31 cellular contexts compared by ENCODE assay signal in the genomic region with DNA sequence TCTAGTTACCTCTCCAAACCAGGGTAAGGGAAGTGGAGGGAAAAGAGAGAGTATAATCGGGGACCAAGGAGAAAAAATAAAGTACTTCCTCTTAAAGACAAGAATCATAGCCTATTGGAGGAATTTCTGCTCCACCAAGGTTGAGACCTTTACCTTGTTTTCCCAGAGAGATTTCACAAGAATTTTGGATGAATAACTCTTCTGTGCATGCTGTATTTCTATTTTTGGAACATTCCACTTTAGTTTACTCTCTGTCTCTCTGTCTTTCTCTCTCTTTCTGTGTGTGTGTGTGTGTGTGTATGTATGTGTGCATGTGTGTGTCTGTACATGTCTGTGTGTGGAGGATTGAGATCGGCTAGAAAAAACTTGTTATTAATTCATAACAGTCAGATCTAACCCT.
DNase-seq lines count a peak whose midpoint lies in the region; ATAC-seq, FAIRE-seq and TF ChIP-seq lines count a peak whose summit lies in the region.
"Had no signal": no experiment of that assay in that cellular context is flagged by ENCODE, and none has a peak within 500 bp of the region (broad histone marks: within the 10 kb centered on the region; RNA-seq: fewer than 3 reads in every experiment).

No MANE protein-coding gene starts in this region.

- H3K27me3 ChIP-seq in HCT116 (ENCODE audit: insufficient read depth, low read length) (no peaks in the 10 kb centered on the region), fibroblast of lung (ENCODE audit: control insufficient read depth, insufficient read depth, low read length) (no peaks in the 10 kb centered on the region)
- H3K27me3 ChIP-seq: colonic mucosa had no signal

- H3K79me2 ChIP-seq in HCT116 (ENCODE audit: insufficient read depth, low read length): no peaks in the 10 kb centered on the region
- no peaks in the 10 kb centered on the region for H3K79me2 ChIP-seq in fibroblast of lung (ENCODE audit: control insufficient read depth, insufficient read depth, low read length)

- H4K20me1 ChIP-seq in HCT116 (ENCODE audit: insufficient read depth): no peaks in the 10 kb centered on the region
- H4K20me1 ChIP-seq in fibroblast of lung (ENCODE audit: control insufficient read depth, extremely low read depth, insufficient read depth, low read length): no peaks in the 10 kb centered on the region

- H3K36me3 ChIP-seq in HCT116 (ENCODE audit: control insufficient read depth in 1 of 2, insufficient read depth in 2 of 2, low read length in 2 of 2): no peaks in the 10 kb centered on the region
- no peaks in the 10 kb centered on the region for H3K36me3 ChIP-seq in fibroblast of lung (ENCODE audit: control insufficient read depth, insufficient read depth, low read length)
- H3K36me3 ChIP-seq: colonic mucosa had no signal

- H2AFZ ChIP-seq in HCT116 (ENCODE audit: low read depth, low read length, poor library complexity, severe bottlenecking) (peak overlapping the region; percentile 47), fibroblast of lung (ENCODE audit: low read length) (no peak overlapping the region)

- TF ChIP-seq RAD21 in HCT116 (IDR thresholded peaks at IDR 0.05; ENCODE audit: low read depth): no peak

- RAD21 ChIA-PET in HCT116 (lab: Charles Lee; ENCODE audit: low non-redundant PET in 1 of 2, low total read pairs in 2 of 2, uncharacterized antibody in 2 of 2, unreplicated experiment in 2 of 2): no interaction called here

- H3K9me3 ChIP-seq in HCT116 (ENCODE audit: control insufficient read depth in 1 of 2, insufficient read depth in 1 of 2, low read depth in 1 of 2, low read length in 2 of 2) (no peaks in the 10 kb centered on the region), fibroblast of lung (ENCODE audit: control insufficient read depth, insufficient read depth, low read depth, low read length) (no peaks in the 10 kb centered on the region)
- H3K9me3 ChIP-seq: colonic mucosa had no signal

- TF ChIP-seq CTCF in HCT116 (IDR thresholded peaks at IDR 0.05 in 2 of 3, conservative IDR thresholded peaks at IDR 0.05 in 1 of 3; ENCODE audit: borderline replicate concordance in 1 of 3, insufficient read depth in 1 of 3, low read depth in 2 of 3, low read length in 2 of 3): no peak
- no peak for TF ChIP-seq CTCF in fibroblast of lung (conservative IDR thresholded peaks at IDR 0.05 in 1 of 2, IDR thresholded peaks at IDR 0.05 in 1 of 2; ENCODE audit: low read depth in 1 of 2, low read length in 2 of 2)
- no peak for TF ChIP-seq CTCF in osteocyte (IDR thresholded peaks at IDR 0.05)

- H3K4me3 ChIP-seq in HCT116 (replicated peaks in 1 of 2; ENCODE audit: low read depth in 1 of 2, low read length in 2 of 2) (no peak overlapping the region), fibroblast of lung (replicated peaks in 1 of 4; ENCODE audit: control extremely low read depth in 1 of 4, insufficient read depth in 1 of 4, low read depth in 3 of 4, low read length in 4 of 4) (no peak overlapping the region)
- H3K4me3 ChIP-seq: colonic mucosa, SK-N-MC, skin epidermis had no signal

- no peak overlapping the region for H3K4me3 Mint-ChIP-seq in osteocyte (ENCODE audit: unreplicated experiment)
- H3K4me3 Mint-ChIP-seq: activated CD4-positive, alpha-beta T cell treated with anti-CD3 and anti-CD28 coated beads, Interleukin-2, amount 10 ng/mL, durations not matched to agents 24 days and 14 days; activated CD8-positive, alpha-beta memory T cell treated with anti-CD3 and anti-CD28 coated beads, Interleukin-2, amount 10 ng/mL, durations not matched to agents 7 days and 5 days; activated naive CD4-positive, alpha-beta T cell treated with anti-CD3 and anti-CD28 coated beads, Interleukin-2, amount 50 U/mL, for 24 hours; activated T-helper 1 cell treated with anti-CD3 and anti-CD28 coated beads, Interleukin-12 subunit alpha, Interleukin-12 subunit beta, Interleukin-2, Interleukin-4 antibody, amounts not matched to agents 30 ng/mL and 10 ng/mL and 1 ng/mL, durations not matched to agents 14 hours and 24 hours and 36 hours; CD4-positive, alpha-beta memory T cell; HFFc6; natural killer cell; stimulated activated naive B cell treated with anti-CD40 and anti-IgM and Interleukin-4, amounts not matched to agents 10 μg/mL and 1 μg/mL and 100 μg/mL, for 72 hours; T-helper 2 cell treated with Interferon-gamma antibody and Interleukin-4, amounts not matched to agents 5 μg/mL and 100 μg/mL, for 36 hours had no signal

- CTCF ChIA-PET in HCT116 (lab: Charles Lee): no interaction called here

- H3K4me1 Mint-ChIP-seq in osteocyte (ENCODE audit: unreplicated experiment): peaks cover 9% of the 10 kb centered on the region
- H3K4me1 Mint-ChIP-seq: activated CD4-positive, alpha-beta T cell treated with anti-CD3 and anti-CD28 coated beads, Interleukin-2, amount 10 ng/mL, durations not matched to agents 24 days and 14 days; activated CD8-positive, alpha-beta memory T cell treated with anti-CD3 and anti-CD28 coated beads, Interleukin-2, amount 10 ng/mL, durations not matched to agents 7 days and 5 days; activated naive CD4-positive, alpha-beta T cell treated with anti-CD3 and anti-CD28 coated beads, Interleukin-2, amount 50 U/mL, for 24 hours; CD4-positive, alpha-beta memory T cell; natural killer cell; stimulated activated naive B cell treated with anti-CD40 and anti-IgM and Interleukin-4, amounts not matched to agents 10 μg/mL and 1 μg/mL and 100 μg/mL, for 72 hours had no signal

- POLR2A ChIA-PET in HCT116 (lab: Charles Lee): no interaction called here

- intact Hi-C loops in HCT116 (cut with micrococcal nuclease): no loop called here

- H3K9me3 Mint-ChIP-seq in osteocyte (ENCODE audit: unreplicated experiment): no peaks in the 10 kb centered on the region
- H3K9me3 Mint-ChIP-seq: activated CD4-positive, alpha-beta T cell treated with anti-CD3 and anti-CD28 coated beads, Interleukin-2, amount 10 ng/mL, durations not matched to agents 24 days and 14 days; activated naive CD4-positive, alpha-beta T cell treated with anti-CD3 and anti-CD28 coated beads, Interleukin-2, amount 50 U/mL, for 24 hours; activated T-helper 1 cell treated with anti-CD3 and anti-CD28 coated beads, Interleukin-12 subunit alpha, Interleukin-12 subunit beta, Interleukin-2, Interleukin-4 antibody, amounts not matched to agents 30 ng/mL and 10 ng/mL and 1 ng/mL, durations not matched to agents 14 hours and 24 hours and 36 hours; T-helper 2 cell treated with Interferon-gamma antibody and Interleukin-4, amounts not matched to agents 5 μg/mL and 100 μg/mL, for 36 hours had no signal

- H3K9me2 ChIP-seq in HCT116 (ENCODE audit: insufficient read depth): no peaks in the 10 kb centered on the region

- no peaks in the 10 kb centered on the region for H3K4me1 ChIP-seq in HCT116 (ENCODE audit: control insufficient read depth in 1 of 2, insufficient read depth in 2 of 2, low read length in 2 of 2)
- H3K4me1 ChIP-seq in fibroblast of lung (ENCODE audit: control insufficient read depth, extremely low read depth, insufficient read depth, low read length): no peaks in the 10 kb centered on the region
- H3K4me1 ChIP-seq: colonic mucosa had no signal

- H3K4me2 ChIP-seq in HCT116 (ENCODE audit: low read length) (no peak overlapping the region), fibroblast of lung (ENCODE audit: extremely low read depth, insufficient read depth, low read length) (no peak overlapping the region)

- BruUV-seq in HCT116 (replicated peaks; lab: Mats Ljungman, UMichigan): no TSS peak

- in situ Hi-C loops in G401 (cut with HindIII; ENCODE audit: low sequenced_read_pairs): no loop called here

- H3K9ac ChIP-seq in HCT116 (ENCODE audit: low read length) (no peak overlapping the region), fibroblast of lung (ENCODE audit: insufficient read depth, low read length) (no peak overlapping the region)

- no peaks in the 10 kb centered on the region for H3K27me3 Mint-ChIP-seq in osteocyte (ENCODE audit: unreplicated experiment)
- H3K27me3 Mint-ChIP-seq: activated CD4-positive, alpha-beta T cell treated with anti-CD3 and anti-CD28 coated beads, Interleukin-2, amount 10 ng/mL, durations not matched to agents 24 days and 14 days; activated CD8-positive, alpha-beta memory T cell treated with anti-CD3 and anti-CD28 coated beads, Interleukin-2, amount 10 ng/mL, durations not matched to agents 7 days and 5 days; activated naive CD4-positive, alpha-beta T cell treated with anti-CD3 and anti-CD28 coated beads, Interleukin-2, amount 50 U/mL, for 24 hours; CD4-positive, alpha-beta memory T cell; stimulated activated naive B cell treated with anti-CD40 and anti-IgM and Interleukin-4, amounts not matched to agents 10 μg/mL and 1 μg/mL and 100 μg/mL, for 72 hours had no signal

- no peak for DNase-seq in HCT116 (ENCODE audit: low read depth, low spot score)
- peak; percentile 39 for DNase-seq in amniotic epithelial cell (ENCODE audit: low read depth)
- peak; percentile 39 to 67 for DNase-seq in fibroblast of lung (ENCODE audit: low read depth in 2 of 2)
- DNase-seq in osteocyte (ENCODE audit: extremely low spot score, unreplicated experiment): no peak
- no peak for DNase-seq in G401 (ENCODE audit: low spot score)
- DNase-seq in frontal cortex (ENCODE audit: low spot score in 2 of 2): no peak
- DNase-seq: activated CD4-positive, alpha-beta T cell treated with anti-CD3 and anti-CD28 coated beads, Interleukin-2, amount 10 ng/mL, durations not matched to agents 24 days and 14 days; activated CD8-positive, alpha-beta memory T cell treated with anti-CD3 and anti-CD28 coated beads, Interleukin-2, amount 10 ng/mL, durations not matched to agents 7 days and 5 days; CD4-positive, alpha-beta memory T cell; colonic mucosa; DMS153; GF-D8; head of caudate nucleus; HFFc6; left colon; natural killer cell; NCI-H1092; NCI-H2081 treated with DMSO at 0.1 percent for 48 hours; NCI-H510A treated with DMSO at 0.1 percent for 48 hours; NK-92 treated with Interleukin-12 subunit alpha and Interleukin-12 subunit beta, amount 100 ng/mL, for 24 hours; posterior cingulate gyrus; stimulated activated CD4-positive, alpha-beta T cell treated with anti-CD3 and anti-CD28 coated beads, Interleukin-2, amount 100 ng/mL, for 24 hours; stimulated activated naive B cell treated with anti-CD40 and anti-IgM and Interleukin-4, amounts not matched to agents 10 μg/mL and 1 μg/mL and 100 μg/mL, for 72 hours had no signal

- no peak for ATAC-seq in HCT116
- no peak for ATAC-seq in GM21619 (IDR thresholded peaks at IDR 0.05; ENCODE audit: unreplicated experiment)
- ATAC-seq in GM19455 (IDR thresholded peaks at IDR 0.05; ENCODE audit: unreplicated experiment): no peak
- ATAC-seq: activated CD8-positive, alpha-beta memory T cell treated with anti-CD3 and anti-CD28 coated beads, Interleukin-2, amount 10 ng/mL, durations not matched to agents 7 days and 5 days; left colon; natural killer cell; stimulated activated naive B cell treated with anti-CD40 and anti-IgM and Interleukin-4, amounts not matched to agents 10 μg/mL and 1 μg/mL and 100 μg/mL, for 72 hours had no signal

- no peak for FAIRE-seq in frontal cortex (lab: Jason Lieb, UNC)

- H3K27ac Mint-ChIP-seq in osteocyte (ENCODE audit: unreplicated experiment): peak overlapping the region; percentile 2
- H3K27ac Mint-ChIP-seq: activated CD4-positive, alpha-beta T cell treated with anti-CD3 and anti-CD28 coated beads, Interleukin-2, amount 10 ng/mL, durations not matched to agents 24 days and 14 days; activated CD8-positive, alpha-beta memory T cell treated with anti-CD3 and anti-CD28 coated beads, Interleukin-2, amount 10 ng/mL, durations not matched to agents 7 days and 5 days; activated naive CD4-positive, alpha-beta T cell treated with anti-CD3 and anti-CD28 coated beads, Interleukin-2, amount 50 U/mL, for 24 hours; activated T-helper 1 cell treated with anti-CD3 and anti-CD28 coated beads, Interleukin-12 subunit alpha, Interleukin-12 subunit beta, Interleukin-2, Interleukin-4 antibody, amounts not matched to agents 30 ng/mL and 10 ng/mL and 1 ng/mL, durations not matched to agents 14 hours and 24 hours and 36 hours; CD4-positive, alpha-beta memory T cell; HFFc6; natural killer cell; stimulated activated naive B cell treated with anti-CD40 and anti-IgM and Interleukin-4, amounts not matched to agents 10 μg/mL and 1 μg/mL and 100 μg/mL, for 72 hours; T-helper 2 cell treated with Interferon-gamma antibody and Interleukin-4, amounts not matched to agents 5 μg/mL and 100 μg/mL, for 36 hours had no signal

- H3K36me3 Mint-ChIP-seq in osteocyte (ENCODE audit: unreplicated experiment): no peaks in the 10 kb centered on the region
- H3K36me3 Mint-ChIP-seq: activated CD8-positive, alpha-beta memory T cell treated with anti-CD3 and anti-CD28 coated beads, Interleukin-2, amount 10 ng/mL, durations not matched to agents 7 days and 5 days; activated naive CD4-positive, alpha-beta T cell treated with anti-CD3 and anti-CD28 coated beads, Interleukin-2, amount 50 U/mL, for 24 hours; CD4-positive, alpha-beta memory T cell; natural killer cell; stimulated activated naive B cell treated with anti-CD40 and anti-IgM and Interleukin-4, amounts not matched to agents 10 μg/mL and 1 μg/mL and 100 μg/mL, for 72 hours had no signal

- H3K27ac ChIP-seq in HCT116 (ENCODE audit: low read depth, low read length) (no peak overlapping the region), fibroblast of lung (ENCODE audit: insufficient read depth, low read length) (no peak overlapping the region)
- H3K27ac ChIP-seq: colonic mucosa, SK-N-MC, skin epidermis, VCaP had no signal

- TF ChIP-seq POLR2A in HCT116 (IDR thresholded peaks at IDR 0.05; ENCODE audit: borderline replicate concordance, extremely low read depth, insufficient read depth, insufficient read length): no peak

Comparison
In these comparisons a context has a peak if more than half of its experiments do, and no peak if none do; other contexts are left out.
1. DNase-seq: peak in amniotic epithelial cell (single experiment) and fibroblast of lung (2 of 2); none in HCT116 (single experiment), osteocyte (single experiment), G401 (single experiment) and frontal cortex (0 of 2).